15 cellular contexts compared by ENCODE assay signal in genomic region chr4:23084559-23085248, GRCh38.
A peak's percentile ranks its signal among the peaks of the same experiment; 100 is the strongest.
DNase-seq lines count a peak whose midpoint lies in the region; ATAC-seq and TF ChIP-seq lines count a peak whose summit lies in the region.
"Had no signal": no experiment of that assay in that cellular context is flagged by ENCODE, and none has a peak within 500 bp of the region (broad histone marks: within the 10 kb centered on the region; RNA-seq: fewer than 3 reads in every experiment).

No MANE protein-coding gene starts in this region.

- no peak overlapping the region for H3K27ac Mint-ChIP-seq in HFFc6
- H3K27ac Mint-ChIP-seq: activated naive CD8-positive, alpha-beta T cell treated with anti-CD3 and anti-CD28 coated beads, Interleukin-2, amount 50 U/mL, for 24 hours; activated T-cell treated with anti-CD3 and anti-CD28 coated beads, Interleukin-2, amount 50 U/mL, for 24 hours; T-helper 1 cell treated with Interleukin-12 subunit alpha and Interleukin-12 subunit beta and Interleukin-4 antibody, amounts not matched to agents 30 μg/mL and 1 μg/mL, for 36 hours had no signal

- H3K9me3 Mint-ChIP-seq in HFFc6, result peaks cover 62% of the 10 kb centered on the region

- DNase-seq in ELR (ENCODE audit: low read depth) (peak; percentile 52), NB4 (ENCODE audit: low read depth) (peak; percentile 7), astrocyte of the hippocampus (ENCODE audit: low read depth, low spot score) (peak; percentile 78), left colon (no peak), SW 1271 (lab: John Stamatoyannopoulos, UW) (no peak), HFFc6 (no peak)
- DNase-seq in stimulated activated CD4-positive, alpha-beta T cell treated with anti-CD3 and anti-CD28 coated beads, Interleukin-12 subunit alpha, Interleukin-12 subunit beta, amount 100 ng/mL, for 4 hours, result no peak
- DNase-seq: activated CD4-positive, alpha-beta T cell treated with anti-CD3 and anti-CD28 coated beads for 4 hours; activated naive CD8-positive, alpha-beta T cell treated with anti-CD3 and anti-CD28 coated beads, Interleukin-2, amount 50 U/mL, for 24 hours; activated T-cell treated with anti-CD3 and anti-CD28 coated beads, Interleukin-2, amount 50 U/mL, for 24 hours; heart right ventricle; left ventricle myocardium superior; NCI-H1417 had no signal

- no peaks in the 10 kb centered on the region for H3K4me1 Mint-ChIP-seq in HFFc6 (ENCODE audit: low read depth)
- H3K4me1 Mint-ChIP-seq: activated naive CD8-positive, alpha-beta T cell treated with anti-CD3 and anti-CD28 coated beads, Interleukin-2, amount 50 U/mL, for 24 hours had no signal

- no peak overlapping the region for H3K4me3 ChIP-seq in NB4 (ENCODE audit: low read depth, low read length)
- H3K4me3 ChIP-seq: heart right ventricle had no signal

- ATAC-seq in left colon (peak; percentile 33), HG03565 (IDR thresholded peaks at IDR 0.05; ENCODE audit: unreplicated experiment) (no peak)
- ATAC-seq: activated naive CD8-positive, alpha-beta T cell treated with anti-CD3 and anti-CD28 coated beads, Interleukin-2, amount 50 U/mL, for 24 hours; heart right ventricle; left ventricle myocardium superior had no signal

- H3K36me3 Mint-ChIP-seq in HFFc6 (ENCODE audit: low read depth), result peaks cover 5% of the 10 kb centered on the region; the same call in 1 of the 2 replicates

- intact Hi-C loops in left colon (cut with DNase I, micrococcal nuclease), result no loop called here

- TF ChIP-seq CTCF in NB4 (IDR thresholded peaks at IDR 0.05; ENCODE audit: low read depth, low read length), result no peak
- TF ChIP-seq CTCF in HFFc6 (IDR thresholded peaks at IDR 0.05), result no peak

- no peaks in the 10 kb centered on the region; the same call in 1 of the 2 replicates for H3K27me3 Mint-ChIP-seq in HFFc6 (ENCODE audit: insufficient read depth)
- H3K27me3 Mint-ChIP-seq: activated naive CD8-positive, alpha-beta T cell treated with anti-CD3 and anti-CD28 coated beads, Interleukin-2, amount 50 U/mL, for 24 hours; activated T-cell treated with anti-CD3 and anti-CD28 coated beads, Interleukin-2, amount 50 U/mL, for 24 hours had no signal

- H3K4me3 Mint-ChIP-seq in HFFc6, result no peak overlapping the region
- H3K4me3 Mint-ChIP-seq: activated naive CD8-positive, alpha-beta T cell treated with anti-CD3 and anti-CD28 coated beads, Interleukin-2, amount 50 U/mL, for 24 hours; activated T-cell treated with anti-CD3 and anti-CD28 coated beads, Interleukin-2, amount 50 U/mL, for 24 hours; T-helper 1 cell treated with Interleukin-12 subunit alpha and Interleukin-12 subunit beta and Interleukin-4 antibody, amounts not matched to agents 30 μg/mL and 1 μg/mL, for 36 hours had no signal

- no peak for TF ChIP-seq POLR2A in NB4 (IDR thresholded peaks at IDR 0.05; ENCODE audit: extremely low read depth, insufficient read length)

Comparison
In these comparisons a context has a peak if more than half of its experiments do, and no peak if none do; other contexts are left out.
1. DNase-seq: peak in ELR (single experiment), NB4 (single experiment) and astrocyte of the hippocampus (single experiment); none in left colon (0 of 2), stimulated activated CD4-positive, alpha-beta T cell treated with anti-CD3 and anti-CD28 coated beads, Interleukin-12 subunit alpha, Interleukin-12 subunit beta, amount 100 ng/mL, for 4 hours (single experiment), SW 1271 (0 of 2) and HFFc6 (single experiment).